In the genomic region with DNA sequence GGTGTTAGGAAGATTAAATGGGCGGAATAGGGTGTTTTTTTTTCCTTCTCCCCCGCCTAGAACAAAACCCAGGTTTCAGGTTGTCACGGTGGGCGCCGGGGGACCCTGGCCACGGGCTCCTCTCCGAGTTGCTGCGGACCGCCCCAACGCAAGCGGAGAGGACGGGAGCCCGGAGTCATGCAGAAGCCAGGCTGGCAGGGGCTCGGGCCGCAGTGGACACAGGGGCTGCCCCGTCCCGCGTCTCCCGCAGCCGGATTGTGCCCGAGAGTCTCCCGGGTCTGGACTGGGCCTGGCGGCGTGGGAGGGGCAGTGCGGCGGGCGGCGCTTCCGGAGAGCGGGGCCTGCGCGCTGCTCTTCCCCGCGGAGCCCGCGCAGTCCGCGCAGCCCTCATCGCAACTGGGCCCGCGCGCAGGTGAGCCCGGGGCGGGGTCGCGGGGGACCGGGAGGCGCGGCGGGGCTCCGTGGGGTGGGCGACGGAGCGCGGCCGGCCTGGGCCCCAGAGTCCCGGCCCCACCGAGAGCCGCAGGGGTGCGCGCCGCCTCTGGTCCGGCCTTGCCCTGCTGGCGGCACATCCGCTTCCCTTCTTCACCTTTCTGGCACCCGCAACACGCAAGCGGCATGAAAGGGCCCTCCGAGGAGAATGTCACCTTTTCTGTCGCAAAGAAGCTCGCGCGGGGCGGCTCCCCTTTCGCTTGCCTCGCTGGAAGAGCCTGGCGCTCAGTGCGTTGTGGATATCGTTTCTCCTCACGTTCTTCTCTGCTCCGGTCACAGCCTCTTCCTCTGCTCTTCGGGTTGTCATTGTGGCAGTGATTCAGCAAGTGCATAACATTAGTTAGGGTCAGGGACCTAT, we compare ENCODE assay signal across 8 cellular contexts. TPM values are rescaled to one million over a fixed set of nuclear protein-coding genes. Genes with fewer than 3 reads are reported as not detected.
DNase-seq lines count a peak whose midpoint lies in the region; ATAC-seq and TF ChIP-seq lines count a peak whose summit lies in the region.

A gene with protein sequence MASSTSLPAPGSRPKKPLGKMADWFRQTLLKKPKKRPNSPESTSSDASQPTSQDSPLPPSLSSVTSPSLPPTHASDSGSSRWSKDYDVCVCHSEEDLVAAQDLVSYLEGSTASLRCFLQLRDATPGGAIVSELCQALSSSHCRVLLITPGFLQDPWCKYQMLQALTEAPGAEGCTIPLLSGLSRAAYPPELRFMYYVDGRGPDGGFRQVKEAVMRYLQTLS (plus strand): TSS at position 352 of the 850 bp plus-strand sequence. CDS start 7,802 bp downstream, outside the sequence.

- H3K4me3 Mint-ChIP-seq in activated CD4-positive, alpha-beta memory T cell treated with anti-CD3 and anti-CD28 coated beads, Interleukin-2, amount 10 ng/mL, durations not matched to agents 7 days and 5 days, result peak within 1 kb of the TSS; percentile 100

- WGBS in right lobe of liver (ENCODE audit: insufficient coverage, low coverage, low lambda C conversion rate, missing lambda C conversion rate), result 0% methylated on average over 16 of the region's 82 CpGs

- peaks cover 54% of the 10 kb centered on the region for H3K4me1 Mint-ChIP-seq in activated CD4-positive, alpha-beta memory T cell treated with anti-CD3 and anti-CD28 coated beads, Interleukin-2, amount 10 ng/mL, durations not matched to agents 7 days and 5 days

- CTCF ChIA-PET in activated CD4-positive, alpha-beta memory T cell treated with anti-CD3 and anti-CD28 coated beads, Interleukin-2, amount 10 ng/mL, durations not matched to agents 7 days and 5 days (lab: Charles Lee), result interaction anchor here (0.7 to 1.6 kb wide), 5 partner anchors 16 to 402 kb away, joined by 3 to 5 read pairs (median 3); a partner anchor contains a TSS

- H3K4me3 ChIP-seq in right lobe of liver, result peak within 1 kb of the TSS; percentile 73 to 87 (median 83)

- peaks cover 0 to 2% (median 0%) of the 10 kb centered on the region in 4 donors for H3K36me3 ChIP-seq in right lobe of liver

- POLR2A ChIA-PET in activated CD4-positive, alpha-beta memory T cell treated with anti-CD3 and anti-CD28 coated beads, Interleukin-2, amount 10 ng/mL, durations not matched to agents 7 days and 5 days (lab: Charles Lee), result interaction anchor here (0.6 to 5.0 kb wide), 20 partner anchors 10 to 395 kb away, joined by 3 to 78 read pairs (median 4); a partner anchor contains a TSS

- H3K27me3 Mint-ChIP-seq in activated CD4-positive, alpha-beta memory T cell treated with anti-CD3 and anti-CD28 coated beads, Interleukin-2, amount 10 ng/mL, durations not matched to agents 7 days and 5 days, result no peaks in the 10 kb centered on the region

- no peaks in the 10 kb centered on the region for H3K9me3 ChIP-seq in right lobe of liver

- H3K9me3 Mint-ChIP-seq in activated CD4-positive, alpha-beta memory T cell treated with anti-CD3 and anti-CD28 coated beads, Interleukin-2, amount 10 ng/mL, durations not matched to agents 7 days and 5 days, result no peaks in the 10 kb centered on the region

- H3K36me3 Mint-ChIP-seq in activated CD4-positive, alpha-beta memory T cell treated with anti-CD3 and anti-CD28 coated beads, Interleukin-2, amount 10 ng/mL, durations not matched to agents 7 days and 5 days (ENCODE audit: low read depth), result peaks cover 21% of the 10 kb centered on the region

- H3K27me3 ChIP-seq in right lobe of liver, result no peaks in the 10 kb centered on the region

- H3K4me1 ChIP-seq in right lobe of liver, result peaks cover 0 to 31% (median 15%) of the 10 kb centered on the region in 4 donors

- in situ Hi-C loops in ACHN (cut with HindIII; ENCODE audit: low pct_ligation_motif_present, low pct_unique_long_range_greater_than_20kb, low sequenced_read_pairs), result no loop called here

- DNase-seq in ACHN, result peak; percentile 52
- peak; percentile 82 for DNase-seq in NCI-H69 (lab: John Stamatoyannopoulos, UW)
- DNase-seq in activated CD4-positive, alpha-beta memory T cell treated with anti-CD3 and anti-CD28 coated beads, Interleukin-2, amount 10 ng/mL, durations not matched to agents 7 days and 5 days, result peak; percentile 70
- peak; percentile 74 for DNase-seq in ecto neural progenitor cell (ENCODE audit: low spot score)
- DNase-seq in right lobe of liver, result peak; percentile 81 to 87 (median 86)
- peak in 2 of 3 donors; percentile 21 to 35 for DNase-seq in stimulated activated CD4-positive, alpha-beta T cell treated with anti-CD3 and anti-CD28 coated beads, TNF-alpha, amount 100 ng/mL, for 1 hour (ENCODE audit: low read depth in 3 of 3, low spot score in 1 of 3)

- TF ChIP-seq CTCF in right lobe of liver (IDR thresholded peaks at IDR 0.05), result peak in 1 of 4 donors; percentile 55

- ATAC-seq in GM18870 (IDR thresholded peaks at IDR 0.05; ENCODE audit: unreplicated experiment) (peak; percentile 50), HG03097 (IDR thresholded peaks at IDR 0.05; ENCODE audit: low FRiP score, unreplicated experiment) (peak; percentile 50), right lobe of liver (peak; percentile 75 to 89 (median 84))

- peak; percentile 83 for TF ChIP-seq POLR2A in right lobe of liver (IDR thresholded peaks at IDR 0.05)

- peak within 1 kb of the TSS; percentile 99 for H3K27ac Mint-ChIP-seq in activated CD4-positive, alpha-beta memory T cell treated with anti-CD3 and anti-CD28 coated beads, Interleukin-2, amount 10 ng/mL, durations not matched to agents 7 days and 5 days

- peak within 1 kb of the TSS; percentile 91 to 99 (median 93) for H3K27ac ChIP-seq in right lobe of liver

- intact Hi-C loops in right lobe of liver (cut with DNase I), result no loop called here

RNA-seq across cellular contexts. Expression of the gene that starts here (rescaled TPM):
- total RNA-seq in activated CD4-positive, alpha-beta memory T cell treated with anti-CD3 and anti-CD28 coated beads, Interleukin-2, amount 10 ng/mL, durations not matched to agents 7 days and 5 days, result 10 to 100 TPM; 14.2 to 17.0 TPM
- total RNA-seq in right lobe of liver, result 10 to 100 TPM in 2 of 6 experiments, 1 to 10 TPM in 4; 8.0 to 12.1 (median 9.7) TPM

Comparison
In these comparisons a context has a peak if more than half of its experiments do, and no peak if none do; other contexts are left out.
1. Peak in every context shown above with its lines: DNase-seq, ATAC-seq, H3K4me3 ChIP-seq and H3K27ac ChIP-seq.
2. DNase-seq: peak in every context shown above with its lines; median percentile 86 in right lobe of liver; 82 in NCI-H69; 74 in ecto neural progenitor cell; 70 in activated CD4-positive, alpha-beta memory T cell treated with anti-CD3 and anti-CD28 coated beads, Interleukin-2, amount 10 ng/mL, durations not matched to agents 7 days and 5 days; 52 in ACHN; 28 in stimulated activated CD4-positive, alpha-beta T cell treated with anti-CD3 and anti-CD28 coated beads, TNF-alpha, amount 100 ng/mL, for 1 hour.